19 cellular contexts compared by ENCODE assay signal in the genomic region with DNA sequence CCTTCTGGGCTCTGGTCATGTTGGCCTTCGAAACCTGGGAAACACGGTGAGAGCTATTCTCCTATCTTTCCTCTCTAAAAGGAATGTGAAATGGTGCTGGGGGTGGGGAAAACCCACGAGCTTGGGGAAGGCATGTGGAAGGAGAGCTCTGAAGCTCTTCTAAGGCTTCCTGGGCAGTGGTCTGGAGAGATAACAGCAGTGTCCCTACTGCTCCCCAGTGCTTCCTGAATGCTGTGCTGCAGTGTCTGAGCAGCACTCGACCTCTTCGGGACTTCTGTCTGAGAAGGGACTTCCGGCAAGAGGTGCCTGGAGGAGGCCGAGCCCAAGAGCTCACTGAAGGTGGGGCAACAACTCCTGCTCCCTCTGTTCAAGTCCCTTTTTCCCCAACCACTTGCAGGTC. TPM values are rescaled to one million over a fixed set of nuclear protein-coding genes. Genes with fewer than 3 reads are reported as not detected.
DNase-seq lines count a peak whose midpoint lies in the region; ATAC-seq and TF ChIP-seq lines count a peak whose summit lies in the region.
"Had no signal": no experiment of that assay in that cellular context is flagged by ENCODE, and none has a peak within 500 bp of the region (broad histone marks: within the 10 kb centered on the region; RNA-seq: fewer than 3 reads in every experiment).

No MANE protein-coding gene starts in this region.

- no peak overlapping the region for H3K4me3 ChIP-seq in osteoblast (ENCODE audit: insufficient read depth, low read length)
- H3K4me3 ChIP-seq: BLaER1 treated with 17β-estradiol and CSF1 and Interleukin-3, amounts not matched to agents 10 nM and 100 nM; tibial nerve had no signal

- DNase-seq in activated CD4-positive, alpha-beta T cell treated with anti-CD3 and anti-CD28 coated beads for 36 hours = no peak
- DNase-seq in activated CD4-positive, alpha-beta T cell treated with anti-CD3 and anti-CD28 coated beads, Interleukin-2, amount 50 U/mL, for 1 hour = no peak
- no peak for DNase-seq in RWPE1 (ENCODE audit: low spot score)
- peak; percentile 67 for DNase-seq in chondrocyte (ENCODE audit: low spot score)
- peak; percentile 77 for DNase-seq in osteoblast (ENCODE audit: insufficient read length, low spot score, missing footprints)
- DNase-seq in stimulated activated CD4-positive, alpha-beta T cell treated with anti-CD3 and anti-CD28 coated beads, Interleukin-4, amount 100 ng/mL, for 4 hours = no peak
- DNase-seq in GOT3 (lab: John Stamatoyannopoulos, UW) = no peak
- DNase-seq in occipital lobe (lab: John Stamatoyannopoulos, UW) = no peak
- DNase-seq: activated CD4-positive, alpha-beta memory T cell treated with anti-CD3 and anti-CD28 coated beads for 36 hours; activated T-cell treated with anti-CD3 and anti-CD28 coated beads, Interleukin-2, amount 50 U/mL, for 72 hours; hypothalamus; kidney glomerular epithelial cell; NCI-H2107; NCI-H526; small intestine; stimulated activated CD4-positive, alpha-beta T cell treated with anti-CD3 and anti-CD28 coated beads, Interleukin-4, amount 100 ng/mL, for 24 hours; T1000 had no signal

- H3K9me3 Mint-ChIP-seq in activated CD4-positive, alpha-beta T cell treated with anti-CD3 and anti-CD28 coated beads for 36 hours (ENCODE audit: low read depth) = no peaks in the 10 kb centered on the region
- no peaks in the 10 kb centered on the region for H3K9me3 Mint-ChIP-seq in chondrocyte (ENCODE audit: low read depth)
- H3K9me3 Mint-ChIP-seq: activated CD4-positive, alpha-beta memory T cell treated with anti-CD3 and anti-CD28 coated beads for 36 hours; activated T-cell treated with anti-CD3 and anti-CD28 coated beads, Interleukin-2, amount 50 U/mL, for 72 hours had no signal

- CTCF ChIA-PET in activated CD4-positive, alpha-beta T cell treated with anti-CD3 and anti-CD28 coated beads for 36 hours (lab: Charles Lee) = interaction anchor here (0.7 to 1.8 kb wide), 3 partner anchors 15 to 41 kb away, joined by 3 to 5 read pairs (median 3); partner anchors contain the start of genes B4GALT3 and NDUFS2
- CTCF ChIA-PET in RWPE1 (lab: Yijun Ruan, JAX) = no interaction called here

- H3K4me3 Mint-ChIP-seq in activated CD4-positive, alpha-beta T cell treated with anti-CD3 and anti-CD28 coated beads for 36 hours = no peak overlapping the region
- H3K4me3 Mint-ChIP-seq in chondrocyte (ENCODE audit: unreplicated experiment) = no peak overlapping the region

- H4K20me1 ChIP-seq in osteoblast (ENCODE audit: insufficient read depth, low read length) = no peaks in the 10 kb centered on the region
- H4K20me1 ChIP-seq: BLaER1 treated with 17β-estradiol and CSF1 and Interleukin-3, amounts not matched to agents 10 nM and 100 nM had no signal

- H3K27ac ChIP-seq in RWPE1 (peak overlapping the region; percentile 25), osteoblast (ENCODE audit: low read depth, low read length) (no peak overlapping the region)
- H3K27ac ChIP-seq: BLaER1 treated with 17β-estradiol and CSF1 and Interleukin-3, amounts not matched to agents 10 nM and 100 nM; tibial nerve had no signal

- H3K4me1 Mint-ChIP-seq in activated CD4-positive, alpha-beta T cell treated with anti-CD3 and anti-CD28 coated beads for 36 hours = peaks cover 50% of the 10 kb centered on the region
- H3K4me1 Mint-ChIP-seq in chondrocyte (ENCODE audit: low read depth) = peaks cover 48% of the 10 kb centered on the region

- ATAC-seq in activated CD4-positive, alpha-beta T cell treated with anti-CD3 and anti-CD28 coated beads for 36 hours = no peak
- ATAC-seq: activated T-cell treated with anti-CD3 and anti-CD28 coated beads, Interleukin-2, amount 50 U/mL, for 72 hours had no signal

- H3K36me3 ChIP-seq in osteoblast (ENCODE audit: insufficient read depth, low read length) = peaks cover 45% of the 10 kb centered on the region

- no peak overlapping the region for H2AFZ ChIP-seq in osteoblast (ENCODE audit: low read length)

- no peaks in the 10 kb centered on the region for H3K9me3 ChIP-seq in osteoblast (ENCODE audit: low read depth, low read length)
- H3K9me3 ChIP-seq: BLaER1 treated with 17β-estradiol and CSF1 and Interleukin-3, amounts not matched to agents 10 nM and 100 nM; tibial nerve had no signal

- POLR2A ChIA-PET in activated CD4-positive, alpha-beta T cell treated with anti-CD3 and anti-CD28 coated beads for 36 hours (lab: Charles Lee) = no interaction called here
- POLR2A ChIA-PET in RWPE1 (lab: Yijun Ruan, JAX; ENCODE audit: low non-redundant PET) = no interaction called here

- H3K79me2 ChIP-seq in osteoblast (ENCODE audit: insufficient read depth, low read length) = peaks cover 26% of the 10 kb centered on the region

- H3K4me2 ChIP-seq in osteoblast (ENCODE audit: insufficient read depth, low read length) = no peak overlapping the region

- H3K27me3 ChIP-seq in osteoblast (ENCODE audit: insufficient read depth, low read length) = no peaks in the 10 kb centered on the region
- H3K27me3 ChIP-seq: BLaER1 treated with 17β-estradiol and CSF1 and Interleukin-3, amounts not matched to agents 10 nM and 100 nM; tibial nerve had no signal

- H3K27me3 Mint-ChIP-seq in activated CD4-positive, alpha-beta T cell treated with anti-CD3 and anti-CD28 coated beads for 36 hours = no peaks in the 10 kb centered on the region
- H3K27me3 Mint-ChIP-seq in chondrocyte (ENCODE audit: low read depth) = no peaks in the 10 kb centered on the region
- H3K27me3 Mint-ChIP-seq: activated CD4-positive, alpha-beta memory T cell treated with anti-CD3 and anti-CD28 coated beads for 36 hours had no signal

- H3K4me1 ChIP-seq in osteoblast (ENCODE audit: insufficient read depth, low read length) = peaks cover 26% of the 10 kb centered on the region

- peak overlapping the region; percentile 42 for H3K27ac Mint-ChIP-seq in activated CD4-positive, alpha-beta T cell treated with anti-CD3 and anti-CD28 coated beads for 36 hours
- H3K27ac Mint-ChIP-seq in chondrocyte (ENCODE audit: unreplicated experiment) = no peak overlapping the region
- H3K27ac Mint-ChIP-seq: activated CD4-positive, alpha-beta memory T cell treated with anti-CD3 and anti-CD28 coated beads for 36 hours had no signal

- peaks cover 46% of the 10 kb centered on the region for H3K36me3 Mint-ChIP-seq in activated CD4-positive, alpha-beta T cell treated with anti-CD3 and anti-CD28 coated beads for 36 hours (ENCODE audit: low read depth)
- H3K36me3 Mint-ChIP-seq in chondrocyte (ENCODE audit: low read depth) = peaks cover 12% of the 10 kb centered on the region

- intact Hi-C loops in activated CD4-positive, alpha-beta T cell treated with anti-CD3 and anti-CD28 coated beads for 36 hours (cut with DNase I, micrococcal nuclease) = no loop called here

- no peak for TF ChIP-seq CTCF in RWPE1 (conservative IDR thresholded peaks at IDR 0.05; ENCODE audit: low read depth)
- TF ChIP-seq CTCF in chondrocyte (IDR thresholded peaks at IDR 0.05) = no peak
- no peak for TF ChIP-seq CTCF in osteoblast (IDR thresholded peaks at IDR 0.05; ENCODE audit: extremely low read depth, low read depth, low read length)

RNA-seq across cellular contexts. Expression of gene USP21, which starts 2.8 kb away (rescaled TPM):
- 10 to 100 TPM; 25.1 to 32.0 TPM for total RNA-seq in activated CD4-positive, alpha-beta T cell treated with anti-CD3 and anti-CD28 coated beads for 36 hours
- 15.7 to 24.8 TPM (median 16.0 TPM) in 3 replicates for total RNA-seq in chondrocyte
- total RNA-seq in osteoblast = 8.0 and 9.1 TPM in 2 replicates
- 10.6 TPM for total RNA-seq in occipital lobe

RNA-seq across cellular contexts. Expression of gene PPOX, which starts 4.2 kb away (rescaled TPM):
- 10 to 100 TPM; 21.5 to 28.8 TPM for total RNA-seq in activated CD4-positive, alpha-beta T cell treated with anti-CD3 and anti-CD28 coated beads for 36 hours
- total RNA-seq in chondrocyte = 21.6 to 38.8 TPM (median 25.6 TPM) in 3 replicates
- 15.9 and 19.5 TPM in 2 replicates for total RNA-seq in osteoblast
- 25.4 TPM for total RNA-seq in occipital lobe

RNA-seq across cellular contexts. Expression of gene UFC1, which starts 8.3 kb away (rescaled TPM):
- 10 to 100 TPM; 89.2 to 98.6 TPM for total RNA-seq in activated CD4-positive, alpha-beta T cell treated with anti-CD3 and anti-CD28 coated beads for 36 hours
- total RNA-seq in chondrocyte = 84.2 to 95.6 TPM (median 89.4 TPM) in 3 replicates
- total RNA-seq in osteoblast = 87.5 and 95.2 TPM in 2 replicates
- 99.4 TPM for total RNA-seq in occipital lobe

RNA-seq across cellular contexts. Expression of gene B4GALT3, which starts 15.3 kb away (rescaled TPM):
- total RNA-seq in activated CD4-positive, alpha-beta T cell treated with anti-CD3 and anti-CD28 coated beads for 36 hours = 10 to 100 TPM; 40.5 to 51.8 TPM
- total RNA-seq in chondrocyte (22.4 to 23.7 TPM (median 23.0 TPM) in 3 replicates), osteoblast (18.5 and 18.9 TPM in 2 replicates), occipital lobe (21.4 TPM)

RNA-seq across cellular contexts. Expression of gene DEDD, which starts 29.6 kb away (rescaled TPM):
- total RNA-seq in activated CD4-positive, alpha-beta T cell treated with anti-CD3 and anti-CD28 coated beads for 36 hours = 10 to 100 TPM; 33.9 to 44.9 TPM
- total RNA-seq in chondrocyte (34.7 to 38.3 TPM (median 36.7 TPM) in 3 replicates), osteoblast (36.6 and 41.0 TPM in 2 replicates), occipital lobe (26.8 TPM)

Comparison
In these comparisons a context has a peak if more than half of its experiments do, and no peak if none do; other contexts are left out.
1. DNase-seq: peak in chondrocyte (single experiment) and osteoblast (single experiment); none in activated CD4-positive, alpha-beta T cell treated with anti-CD3 and anti-CD28 coated beads for 36 hours (single experiment), activated CD4-positive, alpha-beta T cell treated with anti-CD3 and anti-CD28 coated beads, Interleukin-2, amount 50 U/mL, for 1 hour (single experiment), RWPE1 (single experiment), stimulated activated CD4-positive, alpha-beta T cell treated with anti-CD3 and anti-CD28 coated beads, Interleukin-4, amount 100 ng/mL, for 4 hours (0 of 2), GOT3 (single experiment) and occipital lobe (single experiment).